2 cellular contexts compared by ENCODE assay signal in the genomic region with DNA sequence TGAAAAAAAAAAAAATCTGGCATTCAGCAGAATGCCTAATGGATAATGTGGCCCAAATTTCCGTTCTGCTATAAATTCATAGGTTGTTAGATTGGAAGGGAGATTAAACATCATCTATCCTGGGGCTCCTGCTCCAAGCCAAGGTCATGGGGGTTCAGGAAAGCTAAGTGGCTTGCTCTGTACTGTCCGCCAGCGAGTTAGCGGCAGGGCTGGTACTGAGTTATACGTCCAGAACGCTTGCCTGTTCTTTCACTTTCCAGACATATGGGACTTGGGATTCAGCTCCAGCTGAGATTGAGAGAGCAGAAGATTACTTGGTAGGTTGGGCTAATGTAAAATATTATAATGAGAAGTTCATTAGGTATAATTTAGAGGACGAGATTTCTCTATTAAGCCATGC.
TF ChIP-seq lines count a peak whose summit lies in the region.

No MANE protein-coding gene starts in this region.

TF ChIP-seq in HCT116, 20 proteins besides CTCF, POLR2A, EP300 and RAD21 (continued from another document):
- TF ChIP-seq, protein P1, sequence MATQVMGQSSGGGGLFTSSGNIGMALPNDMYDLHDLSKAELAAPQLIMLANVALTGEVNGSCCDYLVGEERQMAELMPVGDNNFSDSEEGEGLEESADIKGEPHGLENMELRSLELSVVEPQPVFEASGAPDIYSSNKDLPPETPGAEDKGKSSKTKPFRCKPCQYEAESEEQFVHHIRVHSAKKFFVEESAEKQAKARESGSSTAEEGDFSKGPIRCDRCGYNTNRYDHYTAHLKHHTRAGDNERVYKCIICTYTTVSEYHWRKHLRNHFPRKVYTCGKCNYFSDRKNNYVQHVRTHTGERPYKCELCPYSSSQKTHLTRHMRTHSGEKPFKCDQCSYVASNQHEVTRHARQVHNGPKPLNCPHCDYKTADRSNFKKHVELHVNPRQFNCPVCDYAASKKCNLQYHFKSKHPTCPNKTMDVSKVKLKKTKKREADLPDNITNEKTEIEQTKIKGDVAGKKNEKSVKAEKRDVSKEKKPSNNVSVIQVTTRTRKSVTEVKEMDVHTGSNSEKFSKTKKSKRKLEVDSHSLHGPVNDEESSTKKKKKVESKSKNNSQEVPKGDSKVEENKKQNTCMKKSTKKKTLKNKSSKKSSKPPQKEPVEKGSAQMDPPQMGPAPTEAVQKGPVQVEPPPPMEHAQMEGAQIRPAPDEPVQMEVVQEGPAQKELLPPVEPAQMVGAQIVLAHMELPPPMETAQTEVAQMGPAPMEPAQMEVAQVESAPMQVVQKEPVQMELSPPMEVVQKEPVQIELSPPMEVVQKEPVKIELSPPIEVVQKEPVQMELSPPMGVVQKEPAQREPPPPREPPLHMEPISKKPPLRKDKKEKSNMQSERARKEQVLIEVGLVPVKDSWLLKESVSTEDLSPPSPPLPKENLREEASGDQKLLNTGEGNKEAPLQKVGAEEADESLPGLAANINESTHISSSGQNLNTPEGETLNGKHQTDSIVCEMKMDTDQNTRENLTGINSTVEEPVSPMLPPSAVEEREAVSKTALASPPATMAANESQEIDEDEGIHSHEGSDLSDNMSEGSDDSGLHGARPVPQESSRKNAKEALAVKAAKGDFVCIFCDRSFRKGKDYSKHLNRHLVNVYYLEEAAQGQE (IDR thresholded peaks at IDR 0.05; ENCODE audit: low read depth): no peak
- TF ChIP-seq YY1 (IDR thresholded peaks at IDR 0.05; ENCODE audit: extremely low read depth, insufficient replicate concordance, low read depth, low read length) (no peak), SRF (IDR thresholded peaks at IDR 0.05; ENCODE audit: low read depth) (no peak), ZFX (IDR thresholded peaks at IDR 0.05) (no peak), CEBPB (IDR thresholded peaks at IDR 0.05; ENCODE audit: low read depth) (no peak), ZNF274 (IDR thresholded peaks at IDR 0.05; ENCODE audit: low read depth, low read length) (no peak), CBX3 (IDR thresholded peaks at IDR 0.05; ENCODE audit: low read depth) (no peak), EZH2 (IDR thresholded peaks at IDR 0.05) (no peak), EZH2phosphoT487 (IDR thresholded peaks at IDR 0.05; ENCODE audit: borderline replicate concordance) (no peak), TCF7L2 (IDR thresholded peaks at IDR 0.05; ENCODE audit: borderline replicate concordance, extremely low read depth, insufficient read depth, insufficient read length) (no peak), FOSL1 (IDR thresholded peaks at IDR 0.05; ENCODE audit: low read depth) (no peak), POLR2AphosphoS5 (IDR thresholded peaks at IDR 0.05; ENCODE audit: low read depth, low read length) (no peak)
- TF ChIP-seq, protein P2, sequence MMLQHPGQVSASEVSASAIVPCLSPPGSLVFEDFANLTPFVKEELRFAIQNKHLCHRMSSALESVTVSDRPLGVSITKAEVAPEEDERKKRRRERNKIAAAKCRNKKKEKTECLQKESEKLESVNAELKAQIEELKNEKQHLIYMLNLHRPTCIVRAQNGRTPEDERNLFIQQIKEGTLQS (IDR thresholded peaks at IDR 0.05): no peak
- TF ChIP-seq, protein P3, sequence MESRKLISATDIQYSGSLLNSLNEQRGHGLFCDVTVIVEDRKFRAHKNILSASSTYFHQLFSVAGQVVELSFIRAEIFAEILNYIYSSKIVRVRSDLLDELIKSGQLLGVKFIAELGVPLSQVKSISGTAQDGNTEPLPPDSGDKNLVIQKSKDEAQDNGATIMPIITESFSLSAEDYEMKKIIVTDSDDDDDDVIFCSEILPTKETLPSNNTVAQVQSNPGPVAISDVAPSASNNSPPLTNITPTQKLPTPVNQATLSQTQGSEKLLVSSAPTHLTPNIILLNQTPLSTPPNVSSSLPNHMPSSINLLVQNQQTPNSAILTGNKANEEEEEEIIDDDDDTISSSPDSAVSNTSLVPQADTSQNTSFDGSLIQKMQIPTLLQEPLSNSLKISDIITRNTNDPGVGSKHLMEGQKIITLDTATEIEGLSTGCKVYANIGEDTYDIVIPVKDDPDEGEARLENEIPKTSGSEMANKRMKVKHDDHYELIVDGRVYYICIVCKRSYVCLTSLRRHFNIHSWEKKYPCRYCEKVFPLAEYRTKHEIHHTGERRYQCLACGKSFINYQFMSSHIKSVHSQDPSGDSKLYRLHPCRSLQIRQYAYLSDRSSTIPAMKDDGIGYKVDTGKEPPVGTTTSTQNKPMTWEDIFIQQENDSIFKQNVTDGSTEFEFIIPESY (IDR thresholded peaks at IDR 0.05; ENCODE audit: extremely low read depth, insufficient replicate concordance, low read length): no peak
TF ChIP-seq in HCT116: peak in this region for 0.

TF ChIP-seq in SK-N-SH treated with all-trans-retinoic acid at 6 μM for 48 hours, 23 proteins besides CTCF, POLR2A, EP300 and RAD21 (continued from another document):
- TF ChIP-seq, protein P4, sequence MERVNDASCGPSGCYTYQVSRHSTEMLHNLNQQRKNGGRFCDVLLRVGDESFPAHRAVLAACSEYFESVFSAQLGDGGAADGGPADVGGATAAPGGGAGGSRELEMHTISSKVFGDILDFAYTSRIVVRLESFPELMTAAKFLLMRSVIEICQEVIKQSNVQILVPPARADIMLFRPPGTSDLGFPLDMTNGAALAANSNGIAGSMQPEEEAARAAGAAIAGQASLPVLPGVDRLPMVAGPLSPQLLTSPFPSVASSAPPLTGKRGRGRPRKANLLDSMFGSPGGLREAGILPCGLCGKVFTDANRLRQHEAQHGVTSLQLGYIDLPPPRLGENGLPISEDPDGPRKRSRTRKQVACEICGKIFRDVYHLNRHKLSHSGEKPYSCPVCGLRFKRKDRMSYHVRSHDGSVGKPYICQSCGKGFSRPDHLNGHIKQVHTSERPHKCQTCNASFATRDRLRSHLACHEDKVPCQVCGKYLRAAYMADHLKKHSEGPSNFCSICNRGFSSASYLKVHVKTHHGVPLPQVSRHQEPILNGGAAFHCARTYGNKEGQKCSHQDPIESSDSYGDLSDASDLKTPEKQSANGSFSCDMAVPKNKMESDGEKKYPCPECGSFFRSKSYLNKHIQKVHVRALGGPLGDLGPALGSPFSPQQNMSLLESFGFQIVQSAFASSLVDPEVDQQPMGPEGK (CRISPR knock-in tag; IDR thresholded peaks at IDR 0.05; ENCODE audit: borderline replicate concordance): no peak
- TF ChIP-seq, protein P5, sequence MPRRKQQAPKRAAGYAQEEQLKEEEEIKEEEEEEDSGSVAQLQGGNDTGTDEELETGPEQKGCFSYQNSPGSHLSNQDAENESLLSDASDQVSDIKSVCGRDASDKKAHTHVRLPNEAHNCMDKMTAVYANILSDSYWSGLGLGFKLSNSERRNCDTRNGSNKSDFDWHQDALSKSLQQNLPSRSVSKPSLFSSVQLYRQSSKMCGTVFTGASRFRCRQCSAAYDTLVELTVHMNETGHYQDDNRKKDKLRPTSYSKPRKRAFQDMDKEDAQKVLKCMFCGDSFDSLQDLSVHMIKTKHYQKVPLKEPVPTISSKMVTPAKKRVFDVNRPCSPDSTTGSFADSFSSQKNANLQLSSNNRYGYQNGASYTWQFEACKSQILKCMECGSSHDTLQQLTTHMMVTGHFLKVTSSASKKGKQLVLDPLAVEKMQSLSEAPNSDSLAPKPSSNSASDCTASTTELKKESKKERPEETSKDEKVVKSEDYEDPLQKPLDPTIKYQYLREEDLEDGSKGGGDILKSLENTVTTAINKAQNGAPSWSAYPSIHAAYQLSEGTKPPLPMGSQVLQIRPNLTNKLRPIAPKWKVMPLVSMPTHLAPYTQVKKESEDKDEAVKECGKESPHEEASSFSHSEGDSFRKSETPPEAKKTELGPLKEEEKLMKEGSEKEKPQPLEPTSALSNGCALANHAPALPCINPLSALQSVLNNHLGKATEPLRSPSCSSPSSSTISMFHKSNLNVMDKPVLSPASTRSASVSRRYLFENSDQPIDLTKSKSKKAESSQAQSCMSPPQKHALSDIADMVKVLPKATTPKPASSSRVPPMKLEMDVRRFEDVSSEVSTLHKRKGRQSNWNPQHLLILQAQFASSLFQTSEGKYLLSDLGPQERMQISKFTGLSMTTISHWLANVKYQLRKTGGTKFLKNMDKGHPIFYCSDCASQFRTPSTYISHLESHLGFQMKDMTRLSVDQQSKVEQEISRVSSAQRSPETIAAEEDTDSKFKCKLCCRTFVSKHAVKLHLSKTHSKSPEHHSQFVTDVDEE (CRISPR knock-in tag; IDR thresholded peaks at IDR 0.05): no peak
- no peak for TF ChIP-seq OSR1 (CRISPR knock-in tag; IDR thresholded peaks at IDR 0.05)
- TF ChIP-seq, protein P6, sequence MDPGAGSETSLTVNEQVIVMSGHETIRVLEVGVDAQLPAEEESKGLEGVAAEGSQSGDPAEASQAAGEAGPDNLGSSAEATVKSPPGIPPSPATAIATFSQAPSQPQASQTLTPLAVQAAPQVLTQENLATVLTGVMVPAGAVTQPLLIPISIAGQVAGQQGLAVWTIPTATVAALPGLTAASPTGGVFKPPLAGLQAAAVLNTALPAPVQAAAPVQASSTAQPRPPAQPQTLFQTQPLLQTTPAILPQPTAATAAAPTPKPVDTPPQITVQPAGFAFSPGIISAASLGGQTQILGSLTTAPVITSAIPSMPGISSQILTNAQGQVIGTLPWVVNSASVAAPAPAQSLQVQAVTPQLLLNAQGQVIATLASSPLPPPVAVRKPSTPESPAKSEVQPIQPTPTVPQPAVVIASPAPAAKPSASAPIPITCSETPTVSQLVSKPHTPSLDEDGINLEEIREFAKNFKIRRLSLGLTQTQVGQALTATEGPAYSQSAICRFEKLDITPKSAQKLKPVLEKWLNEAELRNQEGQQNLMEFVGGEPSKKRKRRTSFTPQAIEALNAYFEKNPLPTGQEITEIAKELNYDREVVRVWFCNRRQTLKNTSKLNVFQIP (CRISPR knock-in tag; IDR thresholded peaks at IDR 0.05; ENCODE audit: borderline replicate concordance, low read depth): no peak
- TF ChIP-seq ESRRG (CRISPR knock-in tag; IDR thresholded peaks at IDR 0.05): no peak
